In the genomic region with DNA sequence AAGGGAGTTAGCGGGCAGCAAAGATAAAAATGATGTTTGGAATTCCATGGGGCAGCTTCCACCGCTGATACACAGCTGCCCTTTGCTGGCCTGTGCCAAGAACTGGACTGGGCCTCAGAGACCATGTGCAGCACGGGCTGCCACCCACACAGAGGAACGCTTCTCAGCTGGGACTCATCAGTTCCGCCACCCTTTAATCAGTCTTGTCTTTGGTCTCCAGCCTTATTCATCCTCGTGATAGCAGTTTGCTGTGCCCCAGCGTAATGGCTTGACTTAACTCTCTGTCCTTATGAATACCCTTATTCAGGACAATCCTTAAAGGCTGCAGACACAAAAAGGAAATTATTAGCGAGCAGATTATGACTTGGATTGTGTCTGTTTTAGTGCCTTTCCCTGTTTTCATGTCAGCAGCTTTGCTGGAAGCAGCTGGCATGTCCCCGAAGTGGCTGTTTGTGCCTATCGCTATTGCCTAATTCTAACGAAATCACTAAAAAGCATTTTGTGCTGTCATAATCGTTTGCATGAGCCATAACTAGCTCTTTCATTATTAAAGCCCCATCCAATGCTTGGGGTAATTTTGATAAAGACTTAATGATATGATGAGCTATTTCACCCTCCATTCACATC, we compare ENCODE assay signal across 15 cellular contexts.
A peak's percentile ranks its signal among the peaks of the same experiment; 100 is the strongest.
DNase-seq lines count a peak whose midpoint lies in the region; ATAC-seq and TF ChIP-seq lines count a peak whose summit lies in the region.
"Had no signal": no experiment of that assay in that cellular context is flagged by ENCODE, and none has a peak within 500 bp of the region (broad histone marks: within the 10 kb centered on the region; RNA-seq: fewer than 3 reads in every experiment).

No MANE protein-coding gene starts in this region.

- peaks cover 0 to 14% (median 1%) of the 10 kb centered on the region in 9 donors for H3K36me3 ChIP-seq in heart right ventricle

- H3K27ac Mint-ChIP-seq in brain (peak overlapping the region in 3 of 5 experiments; percentile 53 to 62 (median 60)), osteocyte (ENCODE audit: unreplicated experiment) (no peak overlapping the region)
- H3K27ac Mint-ChIP-seq: activated naive CD8-positive, alpha-beta T cell treated with anti-CD3 and anti-CD28 coated beads, Interleukin-2, amount 50 U/mL, for 24 hours; natural killer cell; stimulated activated effector memory CD8-positive, alpha-beta T cell treated with anti-CD3 and anti-CD28 coated beads, Interleukin-12 subunit alpha, Interleukin-12 subunit beta, amount 100 ng/mL, for 72 hours had no signal

- WGBS in heart right ventricle, 2 donors: 41 to 46% methylated on average over 12 of the region's 12 CpGs

- POLR2A ChIA-PET in GM10248 (lab: Yijun Ruan, JAX): no interaction called here

- H3K4me3 Mint-ChIP-seq in brain: peak overlapping the region in 1 of 5 experiments; percentile 13
- H3K4me3 Mint-ChIP-seq in osteocyte (ENCODE audit: unreplicated experiment): no peak overlapping the region
- H3K4me3 Mint-ChIP-seq: activated naive CD8-positive, alpha-beta T cell treated with anti-CD3 and anti-CD28 coated beads, Interleukin-2, amount 50 U/mL, for 24 hours; natural killer cell; stimulated activated effector memory CD8-positive, alpha-beta T cell treated with anti-CD3 and anti-CD28 coated beads, Interleukin-12 subunit alpha, Interleukin-12 subunit beta, amount 100 ng/mL, for 72 hours had no signal

- no peaks in the 10 kb centered on the region for H3K27me3 ChIP-seq in heart right ventricle

- peaks cover 6% of the 10 kb centered on the region for H3K36me3 Mint-ChIP-seq in brain
- H3K36me3 Mint-ChIP-seq in osteocyte (ENCODE audit: unreplicated experiment): peaks cover 9% of the 10 kb centered on the region
- H3K36me3 Mint-ChIP-seq: natural killer cell; stimulated activated effector memory CD8-positive, alpha-beta T cell treated with anti-CD3 and anti-CD28 coated beads, Interleukin-12 subunit alpha, Interleukin-12 subunit beta, amount 100 ng/mL, for 72 hours had no signal

- peak; percentile 31 to 85 (median 76) for ATAC-seq in heart right ventricle
- no peak for ATAC-seq in GM21786 (IDR thresholded peaks at IDR 0.05; ENCODE audit: unreplicated experiment)
- ATAC-seq: activated naive CD8-positive, alpha-beta T cell treated with anti-CD3 and anti-CD28 coated beads, Interleukin-2, amount 50 U/mL, for 24 hours; natural killer cell; stimulated activated effector memory CD8-positive, alpha-beta T cell treated with anti-CD3 and anti-CD28 coated beads, Interleukin-12 subunit alpha, Interleukin-12 subunit beta, amount 100 ng/mL, for 72 hours had no signal

- CTCF ChIA-PET in GM10248 (lab: Yijun Ruan, JAX): interaction anchor here (0.8 kb wide), 1 partner anchor 10 kb away, joined by 3 read pairs; no protein-coding TSS in a partner anchor

- peaks cover 21% of the 10 kb centered on the region for H3K4me1 Mint-ChIP-seq in brain
- peaks cover 4% of the 10 kb centered on the region for H3K4me1 Mint-ChIP-seq in osteocyte (ENCODE audit: unreplicated experiment)
- H3K4me1 Mint-ChIP-seq: activated naive CD8-positive, alpha-beta T cell treated with anti-CD3 and anti-CD28 coated beads, Interleukin-2, amount 50 U/mL, for 24 hours; natural killer cell; stimulated activated effector memory CD8-positive, alpha-beta T cell treated with anti-CD3 and anti-CD28 coated beads, Interleukin-12 subunit alpha, Interleukin-12 subunit beta, amount 100 ng/mL, for 72 hours had no signal

- H3K27me3 Mint-ChIP-seq in brain: peaks cover 5% of the 10 kb centered on the region
- peaks cover 10% of the 10 kb centered on the region for H3K27me3 Mint-ChIP-seq in osteocyte (ENCODE audit: unreplicated experiment)

- no peak for TF ChIP-seq CTCF in brain (conservative IDR thresholded peaks at IDR 0.05)
- no peak for TF ChIP-seq CTCF in heart right ventricle (IDR thresholded peaks at IDR 0.05)
- no peak for TF ChIP-seq CTCF in osteocyte (IDR thresholded peaks at IDR 0.05)
- no peak for TF ChIP-seq CTCF in GM10248 (IDR thresholded peaks at IDR 0.05; ENCODE audit: control extremely low read depth, extremely low read depth, low read depth, missing control alignments)

- peak overlapping the region in 2 of 10 donors; percentile 24 to 26 for H3K27ac ChIP-seq in heart right ventricle
- H3K27ac ChIP-seq: C4-2B, HL-60 had no signal

- intact Hi-C loops in heart right ventricle (cut with DNase I): no loop called here

- no peaks in the 10 kb centered on the region for H3K9me3 ChIP-seq in heart right ventricle

- H3K4me1 ChIP-seq in heart right ventricle: peaks cover 0 to 20% (median 8%) of the 10 kb centered on the region in 9 donors

- H3K4me3 ChIP-seq in heart right ventricle: no peak overlapping the region

- H3K9me3 Mint-ChIP-seq in brain (peaks cover 0 to 3% (median 0%) of the 10 kb centered on the region in 5 experiments), osteocyte (ENCODE audit: unreplicated experiment) (no peaks in the 10 kb centered on the region)
- H3K9me3 Mint-ChIP-seq: activated naive CD8-positive, alpha-beta T cell treated with anti-CD3 and anti-CD28 coated beads, Interleukin-2, amount 50 U/mL, for 24 hours; natural killer cell; stimulated activated effector memory CD8-positive, alpha-beta T cell treated with anti-CD3 and anti-CD28 coated beads, Interleukin-12 subunit alpha, Interleukin-12 subunit beta, amount 100 ng/mL, for 72 hours had no signal

- DNase-seq in ELR (ENCODE audit: low read depth): peak; percentile 5
- DNase-seq in heart right ventricle: peak; percentile 29 to 34
- peak; percentile 30 for DNase-seq in osteocyte (ENCODE audit: extremely low spot score, unreplicated experiment)
- DNase-seq in NCI-H2107 (lab: John Stamatoyannopoulos, UW): no peak
- DNase-seq in DMS53 treated with DMSO at 0.1 percent for 48 hours (lab: John Stamatoyannopoulos, UW; ENCODE audit: unreplicated experiment): no peak
- no peak for DNase-seq in GM10248 (ENCODE audit: extremely low spot score)
- DNase-seq: activated naive CD8-positive, alpha-beta T cell treated with anti-CD3 and anti-CD28 coated beads, Interleukin-2, amount 50 U/mL, for 24 hours; natural killer cell; NCI-H446; stimulated activated CD4-positive, alpha-beta T cell treated with anti-CD3 and anti-CD28 coated beads, Interleukin-1b, Interleukin-23, amount 100 ng/mL, for 48 hours had no signal

Comparison
In these comparisons a context has a peak if more than half of its experiments do, and no peak if none do; other contexts are left out.
1. DNase-seq: peak in ELR (single experiment), heart right ventricle (2 of 2) and osteocyte (single experiment); none in NCI-H2107 (single experiment), DMS53 treated with DMSO at 0.1 percent for 48 hours (single experiment) and GM10248 (single experiment).